ENCODE assay signal across 11 cellular contexts in the genomic region with DNA sequence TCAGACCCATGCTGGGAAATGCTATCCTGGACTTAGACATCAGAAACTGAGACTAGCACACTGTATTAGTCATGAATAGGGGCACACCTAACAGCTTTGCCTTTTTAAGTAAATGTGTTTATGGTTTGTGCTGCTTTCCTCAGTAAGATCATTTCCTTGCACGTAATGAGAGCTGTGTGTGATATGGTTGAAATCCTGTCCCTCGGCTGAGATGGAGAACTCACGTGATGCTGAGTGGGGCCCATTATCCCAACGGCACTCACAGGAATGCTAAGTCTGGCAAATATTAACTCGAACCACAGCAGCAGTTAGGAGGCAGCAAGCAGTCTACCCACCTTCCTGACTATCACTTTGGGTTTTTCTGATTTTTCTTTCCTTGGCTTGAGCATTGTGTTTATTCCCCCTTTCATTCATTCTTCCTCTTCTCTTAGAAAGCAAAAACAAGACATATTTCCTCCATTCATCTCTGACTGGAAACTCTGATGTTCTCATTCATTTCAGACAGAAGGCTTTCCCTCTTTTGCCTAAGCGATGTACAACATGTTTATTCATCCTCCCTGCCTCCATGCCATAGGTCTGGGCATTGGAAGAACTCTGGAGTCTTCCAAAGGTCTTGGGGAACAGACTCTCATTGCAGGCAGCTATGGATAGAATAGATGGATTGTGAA. TPM values are rescaled to one million over a fixed set of nuclear protein-coding genes. Genes with fewer than 3 reads are reported as not detected.
DNase-seq lines count a peak whose midpoint lies in the region; ATAC-seq, FAIRE-seq and TF ChIP-seq lines count a peak whose summit lies in the region.
"Had no signal": no experiment of that assay in that cellular context is flagged by ENCODE, and none has a peak within 500 bp of the region (broad histone marks: within the 10 kb centered on the region; RNA-seq: fewer than 3 reads in every experiment).

No MANE protein-coding gene starts in this region.

- H3K27ac Mint-ChIP-seq in activated CD4-positive, alpha-beta memory T cell treated with anti-CD3 and anti-CD28 coated beads for 36 hours, result peak overlapping the region; percentile 71
- no peak overlapping the region for H3K27ac Mint-ChIP-seq in activated CD4-positive, alpha-beta memory T cell treated with anti-CD3 and anti-CD28 coated beads, Interleukin-2, amount 10 ng/mL, durations not matched to agents 7 days and 5 days
- H3K27ac Mint-ChIP-seq in T-cell, result no peak overlapping the region
- peak overlapping the region; percentile 2 to 35 for H3K27ac Mint-ChIP-seq in stimulated activated naive CD8-positive, alpha-beta T cell treated with anti-CD3 and anti-CD28 coated beads, Interleukin-15, amount 100 ng/mL, for 72 hours
- H3K27ac Mint-ChIP-seq: B cell, naive B cell had no signal

- no peaks in the 10 kb centered on the region for H3K36me3 Mint-ChIP-seq in activated CD4-positive, alpha-beta memory T cell treated with anti-CD3 and anti-CD28 coated beads for 36 hours
- H3K36me3 Mint-ChIP-seq in activated CD4-positive, alpha-beta memory T cell treated with anti-CD3 and anti-CD28 coated beads, Interleukin-2, amount 10 ng/mL, durations not matched to agents 7 days and 5 days (ENCODE audit: low read depth), result no peaks in the 10 kb centered on the region
- H3K36me3 Mint-ChIP-seq in T-cell, result peaks cover 5% of the 10 kb centered on the region

- POLR2A ChIA-PET in activated CD4-positive, alpha-beta memory T cell treated with anti-CD3 and anti-CD28 coated beads for 36 hours (lab: Charles Lee), result no interaction called here
- POLR2A ChIA-PET in activated CD4-positive, alpha-beta memory T cell treated with anti-CD3 and anti-CD28 coated beads, Interleukin-2, amount 10 ng/mL, durations not matched to agents 7 days and 5 days (lab: Charles Lee), result interaction anchor here (0.5 to 1.5 kb wide), 2 partner anchors 19 to 34 kb away, joined by 3 to 4 read pairs; no protein-coding TSS in a partner anchor
- POLR2A ChIA-PET in T-cell (lab: Charles Lee), result no interaction called here

- H3K4me1 Mint-ChIP-seq in activated CD4-positive, alpha-beta memory T cell treated with anti-CD3 and anti-CD28 coated beads for 36 hours (ENCODE audit: low read depth), result peaks cover 26% of the 10 kb centered on the region
- H3K4me1 Mint-ChIP-seq in activated CD4-positive, alpha-beta memory T cell treated with anti-CD3 and anti-CD28 coated beads, Interleukin-2, amount 10 ng/mL, durations not matched to agents 7 days and 5 days, result peaks cover 19% of the 10 kb centered on the region
- H3K4me1 Mint-ChIP-seq in T-cell, result peaks cover 28 to 37% (median 29%) of the 10 kb centered on the region in 3 donors
- peaks cover 73% of the 10 kb centered on the region for H3K4me1 Mint-ChIP-seq in stimulated activated naive CD8-positive, alpha-beta T cell treated with anti-CD3 and anti-CD28 coated beads, Interleukin-15, amount 100 ng/mL, for 72 hours

- intact Hi-C loops in activated CD4-positive, alpha-beta memory T cell treated with anti-CD3 and anti-CD28 coated beads for 36 hours (cut with micrococcal nuclease), result loop anchor here (2.0 kb wide), 1 partner anchor 35 kb away; no protein-coding TSS in a partner anchor

- CTCF ChIA-PET in activated CD4-positive, alpha-beta memory T cell treated with anti-CD3 and anti-CD28 coated beads for 36 hours (lab: Charles Lee), result interaction anchor here (1.0 kb wide), 1 partner anchor 9 kb away, joined by 3 read pairs; no protein-coding TSS in a partner anchor
- CTCF ChIA-PET in activated CD4-positive, alpha-beta memory T cell treated with anti-CD3 and anti-CD28 coated beads, Interleukin-2, amount 10 ng/mL, durations not matched to agents 7 days and 5 days (lab: Charles Lee), result interaction anchor here (1.0 kb wide), 1 partner anchor 310 kb away, joined by 3 read pairs; no protein-coding TSS in a partner anchor
- CTCF ChIA-PET in T-cell (lab: Charles Lee), result interaction anchor here in 1 of 2 donors (1.3 kb wide), 1 partner anchor 20 kb away, joined by 4 read pairs; no protein-coding TSS in a partner anchor

- peak overlapping the region; percentile 47 for H3K4me3 Mint-ChIP-seq in activated CD4-positive, alpha-beta memory T cell treated with anti-CD3 and anti-CD28 coated beads for 36 hours
- H3K4me3 Mint-ChIP-seq in activated CD4-positive, alpha-beta memory T cell treated with anti-CD3 and anti-CD28 coated beads, Interleukin-2, amount 10 ng/mL, durations not matched to agents 7 days and 5 days, result no peak overlapping the region
- peak overlapping the region in 1 of 3 donors; percentile 60 for H3K4me3 Mint-ChIP-seq in T-cell
- peak overlapping the region; percentile 41 to 71 for H3K4me3 Mint-ChIP-seq in stimulated activated naive CD8-positive, alpha-beta T cell treated with anti-CD3 and anti-CD28 coated beads, Interleukin-15, amount 100 ng/mL, for 72 hours
- H3K4me3 Mint-ChIP-seq: B cell, naive B cell had no signal

- peaks cover 23% of the 10 kb centered on the region for H3K27me3 Mint-ChIP-seq in activated CD4-positive, alpha-beta memory T cell treated with anti-CD3 and anti-CD28 coated beads for 36 hours
- peaks cover 60% of the 10 kb centered on the region for H3K27me3 Mint-ChIP-seq in activated CD4-positive, alpha-beta memory T cell treated with anti-CD3 and anti-CD28 coated beads, Interleukin-2, amount 10 ng/mL, durations not matched to agents 7 days and 5 days
- peaks cover 33 to 49% of the 10 kb centered on the region in 2 donors for H3K27me3 Mint-ChIP-seq in T-cell
- peaks cover 29% of the 10 kb centered on the region for H3K27me3 Mint-ChIP-seq in stimulated activated naive CD8-positive, alpha-beta T cell treated with anti-CD3 and anti-CD28 coated beads, Interleukin-15, amount 100 ng/mL, for 72 hours

- no peak overlapping the region for H3K4me3 ChIP-seq in fibroblast of villous mesenchyme (ENCODE audit: low read depth, low read length)
- H3K4me3 ChIP-seq: esophagus squamous epithelium had no signal

- peak in 3 of 4 experiments; percentile 32 to 65 (median 56) for ATAC-seq in T-cell (replicated peaks in 1 of 4)
- ATAC-seq in stimulated activated naive CD8-positive, alpha-beta T cell treated with anti-CD3 and anti-CD28 coated beads, Interleukin-15, amount 100 ng/mL, for 72 hours, result peak; percentile 90
- ATAC-seq in HG02870 (IDR thresholded peaks at IDR 0.05; ENCODE audit: unreplicated experiment), result no peak

- no peak for DNase-seq in activated CD4-positive, alpha-beta memory T cell treated with anti-CD3 and anti-CD28 coated beads for 36 hours
- DNase-seq in activated CD4-positive, alpha-beta memory T cell treated with anti-CD3 and anti-CD28 coated beads, Interleukin-2, amount 10 ng/mL, durations not matched to agents 7 days and 5 days, result no peak
- DNase-seq in T-cell (no peak), fibroblast of villous mesenchyme (ENCODE audit: low read depth) (peak; percentile 23), urothelium cell line (ENCODE audit: low spot score) (no peak), NCI-H2081 (lab: John Stamatoyannopoulos, UW) (no peak)
- no peak for DNase-seq in stimulated activated naive CD8-positive, alpha-beta T cell treated with anti-CD3 and anti-CD28 coated beads, Interleukin-15, amount 100 ng/mL, for 72 hours
- DNase-seq: esophagus squamous epithelium, naive B cell had no signal

- FAIRE-seq in urothelium cell line (lab: Jason Lieb, UNC), result no peak

- no peak for TF ChIP-seq CTCF in fibroblast of villous mesenchyme (IDR thresholded peaks at IDR 0.05; ENCODE audit: insufficient read depth, low read depth, low read length)

- H3K9me3 Mint-ChIP-seq in activated CD4-positive, alpha-beta memory T cell treated with anti-CD3 and anti-CD28 coated beads for 36 hours, result no peaks in the 10 kb centered on the region
- no peaks in the 10 kb centered on the region for H3K9me3 Mint-ChIP-seq in activated CD4-positive, alpha-beta memory T cell treated with anti-CD3 and anti-CD28 coated beads, Interleukin-2, amount 10 ng/mL, durations not matched to agents 7 days and 5 days
- H3K9me3 Mint-ChIP-seq in T-cell, result no peaks in the 10 kb centered on the region
- no peaks in the 10 kb centered on the region for H3K9me3 Mint-ChIP-seq in stimulated activated naive CD8-positive, alpha-beta T cell treated with anti-CD3 and anti-CD28 coated beads, Interleukin-15, amount 100 ng/mL, for 72 hours
- H3K9me3 Mint-ChIP-seq: naive B cell had no signal

RNA-seq across cellular contexts. Expression of gene BCL9, which starts 38.4 kb away (rescaled TPM):
- total RNA-seq in activated CD4-positive, alpha-beta memory T cell treated with anti-CD3 and anti-CD28 coated beads for 36 hours, result 10 to 100 TPM; 28.0 to 29.4 TPM
- total RNA-seq in activated CD4-positive, alpha-beta memory T cell treated with anti-CD3 and anti-CD28 coated beads, Interleukin-2, amount 10 ng/mL, durations not matched to agents 7 days and 5 days, result 10 to 100 TPM; 17.4 to 18.6 TPM
- total RNA-seq in T-cell (10 to 100 TPM; 14.9 to 19.2 (median 15.8) TPM), fibroblast of villous mesenchyme (4.2 and 6.0 TPM in 2 replicates)

Comparison
In these comparisons a context has a peak if more than half of its experiments do, and no peak if none do; other contexts are left out.
1. H3K27ac Mint-ChIP-seq: peak in activated CD4-positive, alpha-beta memory T cell treated with anti-CD3 and anti-CD28 coated beads for 36 hours (single experiment) and stimulated activated naive CD8-positive, alpha-beta T cell treated with anti-CD3 and anti-CD28 coated beads, Interleukin-15, amount 100 ng/mL, for 72 hours (2 of 2); none in activated CD4-positive, alpha-beta memory T cell treated with anti-CD3 and anti-CD28 coated beads, Interleukin-2, amount 10 ng/mL, durations not matched to agents 7 days and 5 days (single experiment) and T-cell (0 of 2).